In genomic region chr5:55234171-55234700, GRCh38 we compare ENCODE assay signal across 7 cellular contexts. TPM values are rescaled to one million over a fixed set of nuclear protein-coding genes. Genes with fewer than 3 reads are reported as not detected.
DNase-seq lines count a peak whose midpoint lies in the region; ATAC-seq, FAIRE-seq and TF ChIP-seq lines count a peak whose summit lies in the region.

No MANE protein-coding gene starts in this region.

- H3K9me3 ChIP-seq in ES-I3 (ENCODE audit: control insufficient read depth, insufficient read depth, low read length) (no peaks in the 10 kb centered on the region), astrocyte (ENCODE audit: insufficient read depth, low read depth, low read length) (no peaks in the 10 kb centered on the region)

- no peaks in the 10 kb centered on the region for H3K4me1 Mint-ChIP-seq in astrocyte (ENCODE audit: low read depth, unreplicated experiment)
- peaks cover 29 to 33% of the 10 kb centered on the region in 2 donors for H3K4me1 Mint-ChIP-seq in immature natural killer cell
- peaks cover 42% of the 10 kb centered on the region for H3K4me1 Mint-ChIP-seq in stimulated activated effector memory CD8-positive, alpha-beta T cell treated with anti-CD3 and anti-CD28 coated beads, Interleukin-12 subunit alpha, Interleukin-12 subunit beta, amount 100 ng/mL, for 72 hours

- H3K36me3 ChIP-seq in ES-I3 (ENCODE audit: insufficient read depth, low read length) (no peaks in the 10 kb centered on the region), astrocyte (ENCODE audit: insufficient read depth, low read length) (no peaks in the 10 kb centered on the region)

- peak overlapping the region; percentile 62 for H3K9ac ChIP-seq in ES-I3 (ENCODE audit: low read depth, low read length)
- peak overlapping the region; percentile 28 for H3K9ac ChIP-seq in astrocyte (ENCODE audit: low read length)

- peak; percentile 2 for DNase-seq in NCI-H1092 (lab: John Stamatoyannopoulos, UW)
- no peak for DNase-seq in astrocyte (ENCODE audit: low read depth)
- peak in 1 of 3 donors; percentile 17 for DNase-seq in immature natural killer cell
- DNase-seq in stimulated activated effector memory CD8-positive, alpha-beta T cell treated with anti-CD3 and anti-CD28 coated beads, Interleukin-12 subunit alpha, Interleukin-12 subunit beta, amount 100 ng/mL, for 72 hours (ENCODE audit: low spot score in 2 of 2), result no peak
- no peak for DNase-seq in COLO668 (lab: John Stamatoyannopoulos, UW; ENCODE audit: unreplicated experiment)

- H3K27ac ChIP-seq in astrocyte (ENCODE audit: low read depth, low read length), result no peak overlapping the region

- no peak for FAIRE-seq in astrocyte (lab: Jason Lieb, UNC)

- peaks cover 6% of the 10 kb centered on the region for H4K20me1 ChIP-seq in astrocyte (ENCODE audit: insufficient read depth, low read length)

- peak overlapping the region; percentile 80 for H3K27ac Mint-ChIP-seq in astrocyte (ENCODE audit: unreplicated experiment)
- no peak overlapping the region for H3K27ac Mint-ChIP-seq in immature natural killer cell
- no peak overlapping the region for H3K27ac Mint-ChIP-seq in stimulated activated effector memory CD8-positive, alpha-beta T cell treated with anti-CD3 and anti-CD28 coated beads, Interleukin-12 subunit alpha, Interleukin-12 subunit beta, amount 100 ng/mL, for 72 hours

- H3K4me1 ChIP-seq in ES-I3 (ENCODE audit: insufficient read depth, low read length) (peaks cover 4% of the 10 kb centered on the region), astrocyte (ENCODE audit: insufficient read depth, low read length) (peaks cover 31% of the 10 kb centered on the region)

- H3K4me3 ChIP-seq in astrocyte (ENCODE audit: insufficient read depth, low read depth, low read length), result peak overlapping the region; percentile 54

- H2AFZ ChIP-seq in astrocyte (ENCODE audit: low read depth, low read length), result peak overlapping the region; percentile 61

- H3K4me2 ChIP-seq in astrocyte (ENCODE audit: low read length), result peak overlapping the region; percentile 97

- H3K27me3 ChIP-seq in astrocyte (ENCODE audit: insufficient read depth, low read length), result peaks cover 62% of the 10 kb centered on the region

- peak overlapping the region; percentile 88 for H3K4me3 Mint-ChIP-seq in astrocyte (ENCODE audit: unreplicated experiment)
- peak overlapping the region; percentile 84 to 90 (median 86) for H3K4me3 Mint-ChIP-seq in immature natural killer cell
- H3K4me3 Mint-ChIP-seq in stimulated activated effector memory CD8-positive, alpha-beta T cell treated with anti-CD3 and anti-CD28 coated beads, Interleukin-12 subunit alpha, Interleukin-12 subunit beta, amount 100 ng/mL, for 72 hours, result peak overlapping the region; percentile 92

- H3K36me3 Mint-ChIP-seq in astrocyte (ENCODE audit: low read depth, unreplicated experiment) (no peaks in the 10 kb centered on the region), immature natural killer cell (no peaks in the 10 kb centered on the region)
- H3K36me3 Mint-ChIP-seq in stimulated activated effector memory CD8-positive, alpha-beta T cell treated with anti-CD3 and anti-CD28 coated beads, Interleukin-12 subunit alpha, Interleukin-12 subunit beta, amount 100 ng/mL, for 72 hours, result no peaks in the 10 kb centered on the region

- peaks cover 55% of the 10 kb centered on the region for H3K27me3 Mint-ChIP-seq in astrocyte (ENCODE audit: low read depth, unreplicated experiment)
- peaks cover 32 to 41% (median 34%) of the 10 kb centered on the region in 3 donors for H3K27me3 Mint-ChIP-seq in immature natural killer cell (ENCODE audit: low read depth in 3 of 3)

- no peak for TF ChIP-seq CTCF in astrocyte (IDR thresholded peaks at IDR 0.05; ENCODE audit: insufficient read depth, low read depth, low read length)

- H3K9me3 Mint-ChIP-seq in astrocyte (ENCODE audit: unreplicated experiment), result peaks cover 8% of the 10 kb centered on the region
- H3K9me3 Mint-ChIP-seq in immature natural killer cell, result no peaks in the 10 kb centered on the region
- no peaks in the 10 kb centered on the region for H3K9me3 Mint-ChIP-seq in stimulated activated effector memory CD8-positive, alpha-beta T cell treated with anti-CD3 and anti-CD28 coated beads, Interleukin-12 subunit alpha, Interleukin-12 subunit beta, amount 100 ng/mL, for 72 hours

- ATAC-seq in stimulated activated effector memory CD8-positive, alpha-beta T cell treated with anti-CD3 and anti-CD28 coated beads, Interleukin-12 subunit alpha, Interleukin-12 subunit beta, amount 100 ng/mL, for 72 hours, result no peak
- ATAC-seq in GM18873 (IDR thresholded peaks at IDR 0.05; ENCODE audit: low FRiP score, unreplicated experiment), result no peak

- no peaks in the 10 kb centered on the region for H3K79me2 ChIP-seq in astrocyte (ENCODE audit: insufficient read depth, low read length)

RNA-seq across cellular contexts. Expression of gene CCNO, which starts 0.8 kb away (rescaled TPM):
- total RNA-seq in astrocyte, result 0.19 and 0.43 TPM in 2 replicates
- not detected for polyA plus RNA-seq in immature natural killer cell

RNA-seq across cellular contexts. Expression of gene MCIDAS, which starts 7.1 kb away (rescaled TPM):
- not detected in 2 replicates for total RNA-seq in astrocyte
- not detected for polyA plus RNA-seq in immature natural killer cell
